1 cellular context compared by ENCODE assay signal in the genomic region with DNA sequence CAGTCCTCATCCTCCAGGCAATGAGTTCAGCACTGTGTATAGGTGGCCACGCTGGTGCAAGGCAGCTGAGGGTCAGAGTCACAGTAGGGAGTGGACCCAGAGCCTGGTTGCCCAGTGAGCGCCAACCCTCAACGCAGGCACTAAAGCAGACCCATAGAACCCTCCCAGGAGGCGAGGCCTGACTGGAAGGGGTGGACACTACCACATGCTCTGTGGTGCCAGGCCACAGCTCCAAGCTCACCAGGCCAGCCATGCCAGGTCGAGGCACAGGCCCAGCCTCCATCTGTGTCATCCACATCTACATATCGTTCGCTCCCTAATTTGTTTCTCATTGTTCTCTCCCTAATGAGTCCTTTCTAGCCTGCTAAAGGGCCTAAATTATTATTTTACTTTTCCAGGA.
TF ChIP-seq lines count a peak whose summit lies in the region.

No MANE protein-coding gene starts in this region.

TF ChIP-seq in H1, 55 proteins besides CTCF, POLR2A, EP300 and RAD21 (continued from another document):
- TF ChIP-seq PHF8 (conservative IDR thresholded peaks at IDR 0.05; ENCODE audit: low read depth, low read length): no peak
